ENCODE assay signal across 21 cellular contexts in the genomic region with DNA sequence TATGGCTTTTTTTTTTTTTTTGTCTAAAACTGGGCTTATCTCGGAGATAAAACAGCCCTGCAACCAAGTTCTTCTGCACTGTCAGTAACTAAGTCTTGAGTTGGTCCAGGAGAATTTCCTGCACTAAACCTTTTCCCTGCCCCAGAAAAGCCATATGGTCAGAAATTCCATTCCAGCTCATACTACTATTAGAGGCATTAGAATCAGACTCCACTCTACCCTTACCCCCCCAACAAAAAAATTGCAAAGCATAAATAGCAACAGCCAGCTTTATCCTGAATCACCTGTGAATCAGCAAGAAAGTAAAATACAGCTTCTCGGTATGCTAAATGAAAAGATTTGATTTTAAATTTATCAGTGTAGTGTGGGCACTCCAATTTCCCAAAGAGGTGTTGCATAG.
DNase-seq lines count a peak whose midpoint lies in the region; ATAC-seq and TF ChIP-seq lines count a peak whose summit lies in the region.
"Had no signal": no experiment of that assay in that cellular context is flagged by ENCODE, and none has a peak within 500 bp of the region (broad histone marks: within the 10 kb centered on the region; RNA-seq: fewer than 3 reads in every experiment).

No MANE protein-coding gene starts in this region.

- POLR2A ChIA-PET in PC-3 (lab: Charles Lee; ENCODE audit: unreplicated experiment) = interaction anchor here (0.7 kb wide), 1 partner anchor 67 kb away, joined by 3 read pairs; no protein-coding TSS in a partner anchor

- ATAC-seq in PC-3 (peak; percentile 55), GM21447 (IDR thresholded peaks at IDR 0.05; ENCODE audit: unreplicated experiment) (no peak)

- H4K20me1 ChIP-seq in PC-3 (ENCODE audit: low read length) = no peaks in the 10 kb centered on the region
- H4K20me1 ChIP-seq: BLaER1 had no signal

- H3K79me2 ChIP-seq in ACC112 (ENCODE audit: control insufficient read depth, insufficient read depth, low read length, unreplicated experiment) (no peaks in the 10 kb centered on the region), PC-3 (ENCODE audit: low read length) (no peaks in the 10 kb centered on the region)

- peak overlapping the region; percentile 73 for H2AFZ ChIP-seq in ACC112 (ENCODE audit: low read length, unreplicated experiment)
- peak overlapping the region; percentile 37; the same call in 1 of the 2 replicates for H2AFZ ChIP-seq in PC-3 (ENCODE audit: low read length)

- H3K4me3 ChIP-seq in ACC112 (ENCODE audit: low read depth, low read length) = no peak overlapping the region
- H3K4me3 ChIP-seq in PC-3 (ENCODE audit: low read length) = peak overlapping the region; percentile 10; the same call in 1 of the 2 replicates
- no peak overlapping the region for H3K4me3 ChIP-seq in epithelial cell of esophagus (ENCODE audit: low read length)
- H3K4me3 ChIP-seq: BLaER1 had no signal

- H3F3A ChIP-seq in PC-3 (ENCODE audit: low read length, unreplicated experiment) = no peaks in the 10 kb centered on the region

- BruUV-seq in PC-3 (replicated peaks; lab: Mats Ljungman, UMichigan) = no TSS peak

- H3K27ac ChIP-seq in ACC112 (ENCODE audit: low read depth, low read length) (peak overlapping the region; percentile 73), PC-3 (ENCODE audit: low read length) (peak overlapping the region; percentile 81)
- H3K27ac ChIP-seq: BLaER1, KMS-11 had no signal

- peak overlapping the region; percentile 10; the same call in 1 of the 2 replicates for H3K9ac ChIP-seq in PC-3 (ENCODE audit: low read length)
- H3K9ac ChIP-seq: BLaER1, KMS-11 had no signal

- TF ChIP-seq CTCF in PC-3 (conservative IDR thresholded peaks at IDR 0.05; ENCODE audit: low read depth, low read length) = no peak
- TF ChIP-seq CTCF in epithelial cell of esophagus (IDR thresholded peaks at IDR 0.05; ENCODE audit: insufficient read depth, low read depth, low read length, missing control alignments) = no peak

- no peaks in the 10 kb centered on the region; the same call in 1 of the 2 replicates for H3K9me2 ChIP-seq in PC-3 (replicated peaks; ENCODE audit: low read length)

- CTCF ChIA-PET in PC-3 (lab: Charles Lee) = interaction anchor here (1.6 kb wide), 1 partner anchor 9 kb away, joined by 5 read pairs; no protein-coding TSS in a partner anchor

- DNase-seq in G401 (ENCODE audit: low spot score) (peak; percentile 90), PC-3 (peak; percentile 82), epithelial cell of esophagus (ENCODE audit: low read depth) (peak; percentile 34), kidney tubule cell (ENCODE audit: low spot score) (no peak), SIG-M5 (lab: John Stamatoyannopoulos, UW) (no peak), SHP77 (lab: John Stamatoyannopoulos, UW) (no peak)
- DNase-seq: Calu3; CD4-positive, alpha-beta T cell; EL; IMR-90; NCI-H1694; NCI-H2081; NCI-H2171; NCI-H524 treated with DMSO at 0.1 percent for 48 hours; OCI-M1; SHP77 treated with DMSO at 0.1 percent for 48 hours; T-helper 1 cell had no signal

- H3K4me2 ChIP-seq in PC-3 (ENCODE audit: low read length) = peak overlapping the region; percentile 44
- H3K4me2 ChIP-seq: BLaER1, KMS-11 had no signal

- H3K4me1 ChIP-seq in ACC112 (ENCODE audit: control insufficient read depth, insufficient read depth, low read length, unreplicated experiment) (peaks cover 27% of the 10 kb centered on the region), PC-3 (ENCODE audit: insufficient read depth, low read length) (peaks cover 35% of the 10 kb centered on the region)

- in situ Hi-C loops in G401 (cut with HindIII; ENCODE audit: low sequenced_read_pairs) = no loop called here

- intact Hi-C loops in PC-3 (cut with micrococcal nuclease) = loop anchor here (10.0 kb wide), 1 partner anchor 246 kb away; no protein-coding TSS in a partner anchor

- H3K27me3 ChIP-seq in ACC112 (ENCODE audit: insufficient read depth, low read length) = no peaks in the 10 kb centered on the region
- no peaks in the 10 kb centered on the region for H3K27me3 ChIP-seq in PC-3 (ENCODE audit: low read length)
- H3K27me3 ChIP-seq: BLaER1 had no signal

- no peaks in the 10 kb centered on the region for H3K9me3 ChIP-seq in PC-3 (ENCODE audit: low read length)
- H3K9me3 ChIP-seq: BLaER1 had no signal

- H3K36me3 ChIP-seq in ACC112 (ENCODE audit: insufficient read depth, low read length) (no peaks in the 10 kb centered on the region), PC-3 (ENCODE audit: low read depth, low read length) (no peaks in the 10 kb centered on the region)
- H3K36me3 ChIP-seq: BLaER1 had no signal

Comparison
In these comparisons a context has a peak if more than half of its experiments do, and no peak if none do; other contexts are left out.
1. DNase-seq: peak in G401 (single experiment), PC-3 (single experiment) and epithelial cell of esophagus (single experiment); none in kidney tubule cell (single experiment), SIG-M5 (single experiment) and SHP77 (0 of 2).